ENCODE assay signal across 1 cellular context in the genomic region with DNA sequence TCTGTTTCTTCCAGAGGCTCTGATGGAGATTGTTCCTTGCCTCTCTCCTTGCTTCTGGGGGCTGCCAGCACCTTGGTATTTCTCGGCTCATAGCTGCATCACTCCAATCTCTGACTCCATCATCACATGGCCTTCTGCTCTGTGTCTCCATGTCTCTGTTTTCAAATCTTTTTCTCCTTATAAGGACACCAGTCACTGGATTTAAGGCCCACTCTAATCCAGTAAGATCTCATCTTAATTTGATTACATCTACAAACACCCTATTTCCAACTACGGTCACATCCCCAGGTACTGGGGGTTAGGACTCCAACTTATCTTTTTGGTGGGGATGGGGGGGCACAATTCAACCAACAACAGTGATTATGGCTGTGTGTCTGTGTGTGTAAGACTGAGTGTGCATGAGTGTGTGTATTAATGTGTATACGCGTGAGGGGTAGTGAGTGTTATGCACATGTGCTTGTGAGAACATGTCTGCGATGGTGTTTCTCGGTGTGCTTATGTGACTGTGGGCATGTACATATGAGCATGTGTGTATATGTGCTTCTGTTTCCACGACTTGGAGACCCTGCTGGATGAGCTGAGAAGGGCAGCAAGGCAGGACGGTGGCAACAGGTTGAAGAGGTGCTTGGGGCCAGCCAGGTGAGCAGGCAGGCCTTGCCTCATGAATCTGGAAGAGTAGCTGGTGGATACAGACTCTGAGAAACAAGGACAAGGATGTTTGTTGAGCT.
TF ChIP-seq lines count a peak whose summit lies in the region.

No MANE protein-coding gene starts in this region.

TF ChIP-seq in HepG2, 621 proteins besides CTCF, POLR2A, EP300 and RAD21 (continued from another document):
- no peak for TF ChIP-seq GATAD2A (CRISPR knock-in tag; IDR thresholded peaks at IDR 0.05)
- TF ChIP-seq, protein P1, sequence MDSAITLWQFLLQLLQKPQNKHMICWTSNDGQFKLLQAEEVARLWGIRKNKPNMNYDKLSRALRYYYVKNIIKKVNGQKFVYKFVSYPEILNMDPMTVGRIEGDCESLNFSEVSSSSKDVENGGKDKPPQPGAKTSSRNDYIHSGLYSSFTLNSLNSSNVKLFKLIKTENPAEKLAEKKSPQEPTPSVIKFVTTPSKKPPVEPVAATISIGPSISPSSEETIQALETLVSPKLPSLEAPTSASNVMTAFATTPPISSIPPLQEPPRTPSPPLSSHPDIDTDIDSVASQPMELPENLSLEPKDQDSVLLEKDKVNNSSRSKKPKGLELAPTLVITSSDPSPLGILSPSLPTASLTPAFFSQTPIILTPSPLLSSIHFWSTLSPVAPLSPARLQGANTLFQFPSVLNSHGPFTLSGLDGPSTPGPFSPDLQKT (CRISPR knock-in tag; IDR thresholded peaks at IDR 0.05; ENCODE audit: borderline replicate concordance), result no peak
- no peak for TF ChIP-seq SYNCRIP (IDR thresholded peaks at IDR 0.05; ENCODE audit: insufficient read depth, low read depth, low read length)
- TF ChIP-seq, protein P2, sequence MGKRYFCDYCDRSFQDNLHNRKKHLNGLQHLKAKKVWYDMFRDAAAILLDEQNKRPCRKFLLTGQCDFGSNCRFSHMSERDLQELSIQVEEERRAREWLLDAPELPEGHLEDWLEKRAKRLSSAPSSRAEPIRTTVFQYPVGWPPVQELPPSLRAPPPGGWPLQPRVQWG (CRISPR knock-in tag; IDR thresholded peaks at IDR 0.05; ENCODE audit: borderline replicate concordance, low read depth), result no peak
- TF ChIP-seq ZFX (CRISPR knock-in tag; IDR thresholded peaks at IDR 0.05; ENCODE audit: low read depth), result no peak
